8 cellular contexts compared by ENCODE assay signal in the genomic region with DNA sequence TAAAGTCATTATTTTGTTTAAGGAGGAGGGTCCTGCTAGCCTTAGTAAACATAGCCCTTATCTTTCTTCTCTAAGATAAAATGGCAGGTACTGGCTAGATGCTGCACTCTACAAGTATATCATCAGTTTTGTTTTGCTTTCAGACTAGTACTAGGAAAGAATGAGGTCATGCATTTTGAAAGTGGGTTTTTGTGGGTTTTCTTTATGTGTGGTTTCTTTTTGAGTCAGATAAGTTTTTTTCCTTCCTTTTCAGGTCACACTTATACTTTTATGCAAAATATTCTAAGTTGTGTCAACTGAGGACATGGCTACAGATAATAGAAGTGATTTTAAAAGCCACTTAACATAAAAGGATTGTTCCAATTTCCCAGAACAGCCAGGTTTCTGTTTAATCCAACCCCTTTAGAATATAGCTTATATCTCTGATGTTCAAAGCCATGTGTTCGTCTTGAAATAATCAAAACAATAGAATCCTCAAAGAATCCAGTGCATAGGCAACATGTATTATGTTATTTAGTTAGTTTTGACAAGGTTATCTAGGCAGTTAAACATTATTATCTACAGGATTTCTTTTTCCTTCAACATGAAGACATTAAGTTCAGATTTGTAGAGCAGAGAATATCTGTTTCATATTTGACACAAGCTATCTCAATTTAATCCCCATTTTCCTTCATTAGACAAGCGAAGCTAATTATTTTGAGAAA.
DNase-seq lines count a peak whose midpoint lies in the region; ATAC-seq and TF ChIP-seq lines count a peak whose summit lies in the region.

No MANE protein-coding gene starts in this region.

- ATAC-seq in CD4-positive, CD25-positive, alpha-beta regulatory T cell (ENCODE audit: low read depth in 2 of 2), result peak; percentile 62 to 78
- peak; percentile 92 for ATAC-seq in GM19438 (IDR thresholded peaks at IDR 0.05; ENCODE audit: low read depth, unreplicated experiment)
- peak; percentile 93 for ATAC-seq in HG03280 (IDR thresholded peaks at IDR 0.05; ENCODE audit: unreplicated experiment)

- in situ Hi-C loops in mammary epithelial cell (cut with MboI; ENCODE audit: low sequenced_read_pairs in 2 of 2), result no loop called here

- no peaks in the 10 kb centered on the region for H3K4me1 ChIP-seq in CD4-positive, CD25-positive, alpha-beta regulatory T cell (ENCODE audit: control insufficient read depth, insufficient read depth, low read length, poor library complexity, severe bottlenecking)
- H3K4me1 ChIP-seq in mammary epithelial cell (ENCODE audit: insufficient read depth, low read length), result peaks cover 18% of the 10 kb centered on the region
- H3K4me1 ChIP-seq in Peyer's patch, result peaks cover 0 to 9% (median 0%) of the 10 kb centered on the region in 4 donors

- H3K27me3 ChIP-seq in CD4-positive, CD25-positive, alpha-beta regulatory T cell (ENCODE audit: control insufficient read depth, insufficient read depth, low read length), result no peaks in the 10 kb centered on the region
- H3K27me3 ChIP-seq in mammary epithelial cell (ENCODE audit: insufficient read depth, low read length), result no peaks in the 10 kb centered on the region
- no peaks in the 10 kb centered on the region for H3K27me3 ChIP-seq in Peyer's patch

- TF ChIP-seq CTCF in mammary epithelial cell (conservative IDR thresholded peaks at IDR 0.05 in 1 of 2, IDR thresholded peaks at IDR 0.05 in 1 of 2; ENCODE audit: extremely low read depth in 1 of 2, insufficient read depth in 1 of 2, low read depth in 1 of 2, low read length in 2 of 2), result no peak
- no peak for TF ChIP-seq CTCF in Peyer's patch (IDR thresholded peaks at IDR 0.05)

- no peak overlapping the region for H3K4me3 ChIP-seq in CD4-positive, CD25-positive, alpha-beta regulatory T cell (ENCODE audit: low read depth, low read length)
- H3K4me3 ChIP-seq in mammary epithelial cell (replicated peaks in 1 of 3; ENCODE audit: insufficient read depth in 1 of 3, low read depth in 2 of 3, low read length in 3 of 3), result no peak overlapping the region
- H3K4me3 ChIP-seq in Peyer's patch, result no peak overlapping the region

- H3K27ac ChIP-seq in CD4-positive, CD25-positive, alpha-beta regulatory T cell (ENCODE audit: insufficient read depth, low read length, poor library complexity, severe bottlenecking), result no peak overlapping the region
- H3K27ac ChIP-seq in mammary epithelial cell (ENCODE audit: insufficient read depth, low read depth, low read length) (no peak overlapping the region), Peyer's patch (no peak overlapping the region)

- H3K9ac ChIP-seq in mammary epithelial cell (ENCODE audit: insufficient read depth, low read length), result no peak overlapping the region

- BruUV-seq in mammary epithelial cell (replicated peaks; lab: Mats Ljungman, UMichigan), result no TSS peak

- peaks cover 0 to 3% (median 0%) of the 10 kb centered on the region in 7 donors for H3K9me3 Mint-ChIP-seq in CD4-positive, CD25-positive, alpha-beta regulatory T cell

- H3K4me1 Mint-ChIP-seq in CD4-positive, CD25-positive, alpha-beta regulatory T cell, result peaks cover 0 to 16% (median 9%) of the 10 kb centered on the region in 4 donors

- H3K27ac Mint-ChIP-seq in CD4-positive, CD25-positive, alpha-beta regulatory T cell, result no peak overlapping the region

- no peaks in the 10 kb centered on the region for H3K36me3 Mint-ChIP-seq in CD4-positive, CD25-positive, alpha-beta regulatory T cell

- no peak overlapping the region for H2AFZ ChIP-seq in mammary epithelial cell (ENCODE audit: low read depth, low read length)

- no peaks in the 10 kb centered on the region for H3K27me3 Mint-ChIP-seq in CD4-positive, CD25-positive, alpha-beta regulatory T cell

- H3K9me3 ChIP-seq in CD4-positive, CD25-positive, alpha-beta regulatory T cell (ENCODE audit: control insufficient read depth in 2 of 2, low read length in 2 of 2), result no peaks in the 10 kb centered on the region
- no peaks in the 10 kb centered on the region for H3K9me3 ChIP-seq in mammary epithelial cell (replicated peaks; ENCODE audit: insufficient read depth, low read length)
- no peaks in the 10 kb centered on the region for H3K9me3 ChIP-seq in Peyer's patch

- H3K4me2 ChIP-seq in mammary epithelial cell (ENCODE audit: insufficient read depth, low read depth, low read length), result no peak overlapping the region

- WGBS in mammary epithelial cell (ENCODE audit: low coverage, missing lambda C conversion rate), result 100% methylated on average over 2 of the region's 2 CpGs

- H3K36me3 ChIP-seq in CD4-positive, CD25-positive, alpha-beta regulatory T cell (ENCODE audit: control insufficient read depth, insufficient read depth, low read length), result no peaks in the 10 kb centered on the region
- no peaks in the 10 kb centered on the region for H3K36me3 ChIP-seq in mammary epithelial cell (ENCODE audit: insufficient read depth, low read length)
- no peaks in the 10 kb centered on the region for H3K36me3 ChIP-seq in Peyer's patch

- no peaks in the 10 kb centered on the region for H3K79me2 ChIP-seq in mammary epithelial cell (ENCODE audit: insufficient read depth, low read length)

- H3K4me3 Mint-ChIP-seq in CD4-positive, CD25-positive, alpha-beta regulatory T cell, result peak overlapping the region in 1 of 4 donors; percentile 64

- TF ChIP-seq POLR2A in Peyer's patch (IDR thresholded peaks at IDR 0.05), result no peak

- dilution Hi-C loops in mammary epithelial cell (cut with HindIII; ENCODE audit: low sequenced_read_pairs), result no loop called here

- H4K20me1 ChIP-seq in mammary epithelial cell (ENCODE audit: insufficient read depth, low read length), result no peaks in the 10 kb centered on the region

- CTCF ChIA-PET in mammary epithelial cell (lab: Charles Lee; ENCODE audit: low non-redundant PET), result no interaction called here

- peak in 1 of 3 donors; percentile 58 for DNase-seq in CD4-positive, CD25-positive, alpha-beta regulatory T cell
- peak; percentile 32 for DNase-seq in mammary epithelial cell
- no peak for DNase-seq in putamen (ENCODE audit: low spot score)
- no peak for DNase-seq in NCI-H2227 treated with DMSO at 0.1 percent for 48 hours (lab: John Stamatoyannopoulos, UW)
- no peak for DNase-seq in GOT3 (lab: John Stamatoyannopoulos, UW)
- DNase-seq in Peyer's patch, result no peak

- intact Hi-C loops in mammary epithelial cell (cut with micrococcal nuclease), result no loop called here
